ENCODE assay signal across 9 cellular contexts in the genomic region with DNA sequence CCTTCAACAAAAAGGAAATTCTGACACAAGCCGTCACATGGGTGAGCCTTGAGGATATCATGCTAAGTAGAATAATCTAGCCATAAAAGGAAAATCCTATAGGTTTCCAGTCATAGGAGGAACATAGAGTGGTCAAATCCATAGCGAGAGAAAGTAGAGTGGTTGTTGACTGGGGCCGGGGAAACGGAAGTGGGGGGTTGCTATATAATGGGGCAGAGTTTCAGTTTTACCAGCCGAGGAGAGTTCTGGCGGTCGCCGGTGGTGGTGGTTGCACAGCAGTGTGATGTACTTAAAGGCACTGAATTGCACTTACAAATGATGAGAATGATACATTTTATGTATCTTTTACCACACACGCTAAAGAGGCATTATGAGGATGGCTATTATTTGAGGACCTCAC. TPM values are rescaled to one million over a fixed set of nuclear protein-coding genes. Genes with fewer than 3 reads are reported as not detected.
DNase-seq lines count a peak whose midpoint lies in the region; ATAC-seq and TF ChIP-seq lines count a peak whose summit lies in the region.
"Had no signal": no experiment of that assay in that cellular context is flagged by ENCODE, and none has a peak within 500 bp of the region (broad histone marks: within the 10 kb centered on the region; RNA-seq: fewer than 3 reads in every experiment).

No MANE protein-coding gene starts in this region.

- H3K9me3 ChIP-seq in MM.1S (replicated peaks; ENCODE audit: insufficient read depth, low read length), result no peaks in the 10 kb centered on the region
- H3K9me3 ChIP-seq in skeletal muscle satellite cell (replicated peaks; ENCODE audit: low read length), result no peaks in the 10 kb centered on the region
- no peaks in the 10 kb centered on the region for H3K9me3 ChIP-seq in WERI-Rb-1 (ENCODE audit: severe bottlenecking)
- H3K9me3 ChIP-seq: A549 had no signal

- H3K27ac Mint-ChIP-seq in activated CD4-positive, alpha-beta T cell treated with anti-CD3 and anti-CD28 coated beads, Interleukin-2, amount 10 ng/mL, durations not matched to agents 7 days and 5 days, result no peak overlapping the region

- no peaks in the 10 kb centered on the region for H3K36me3 ChIP-seq in MM.1S (replicated peaks; ENCODE audit: insufficient read depth, low read length)
- no peaks in the 10 kb centered on the region for H3K36me3 ChIP-seq in skeletal muscle satellite cell (ENCODE audit: insufficient read depth, low read length)
- no peaks in the 10 kb centered on the region for H3K36me3 ChIP-seq in WERI-Rb-1

- H3K9me3 Mint-ChIP-seq in activated CD4-positive, alpha-beta T cell treated with anti-CD3 and anti-CD28 coated beads, Interleukin-2, amount 10 ng/mL, durations not matched to agents 7 days and 5 days, result no peaks in the 10 kb centered on the region

- no peaks in the 10 kb centered on the region for H3K9me2 ChIP-seq in MM.1S (replicated peaks; ENCODE audit: insufficient read depth, low read length)

- H3K27me3 Mint-ChIP-seq in activated CD4-positive, alpha-beta T cell treated with anti-CD3 and anti-CD28 coated beads, Interleukin-2, amount 10 ng/mL, durations not matched to agents 7 days and 5 days, result no peaks in the 10 kb centered on the region

- H3K79me2 ChIP-seq in MM.1S (ENCODE audit: low read length), result no peaks in the 10 kb centered on the region

- H3K27me3 ChIP-seq in MM.1S (replicated peaks; ENCODE audit: insufficient read depth, low read length), result no peaks in the 10 kb centered on the region
- no peaks in the 10 kb centered on the region for H3K27me3 ChIP-seq in skeletal muscle satellite cell (ENCODE audit: control insufficient read depth, insufficient read depth, low read length)
- no peaks in the 10 kb centered on the region for H3K27me3 ChIP-seq in WERI-Rb-1 (ENCODE audit: insufficient read depth, low read depth, severe bottlenecking)

- H3K4me3 ChIP-seq in MM.1S (ENCODE audit: low read length) (peak overlapping the region; percentile 62), skeletal muscle satellite cell (ENCODE audit: low read length) (peak overlapping the region; percentile 45), WERI-Rb-1 (ENCODE audit: low read depth, low read length) (no peak overlapping the region)
- H3K4me3 ChIP-seq: A549 had no signal

- no peak overlapping the region for H3K27ac ChIP-seq in MM.1S (ENCODE audit: low read length)
- H3K27ac ChIP-seq in WERI-Rb-1, result no peak overlapping the region
- H3K27ac ChIP-seq: A549 had no signal

- no peaks in the 10 kb centered on the region for H3K36me3 Mint-ChIP-seq in activated CD4-positive, alpha-beta T cell treated with anti-CD3 and anti-CD28 coated beads, Interleukin-2, amount 10 ng/mL, durations not matched to agents 7 days and 5 days (ENCODE audit: low read depth)

- CTCF ChIA-PET in activated CD4-positive, alpha-beta T cell treated with anti-CD3 and anti-CD28 coated beads, Interleukin-2, amount 10 ng/mL, durations not matched to agents 7 days and 5 days (lab: Charles Lee), result interaction anchor here (2.4 kb wide), 1 partner anchor 15 kb away, joined by 9 read pairs; no protein-coding TSS in a partner anchor

- peak; percentile 32 to 46 for DNase-seq in activated CD4-positive, alpha-beta T cell treated with anti-CD3 and anti-CD28 coated beads, Interleukin-2, amount 50 U/mL, for 48 hours
- DNase-seq in activated CD4-positive, alpha-beta T cell treated with anti-CD3 and anti-CD28 coated beads, Interleukin-2, amount 10 ng/mL, durations not matched to agents 7 days and 5 days, result no peak
- DNase-seq in MM.1S, result peak; percentile 14
- DNase-seq in WERI-Rb-1, result no peak
- DNase-seq in activated CD4-positive, CD25-positive, alpha-beta regulatory T cell (lab: John Stamatoyannopoulos, UW), result no peak
- no peak for DNase-seq in activated naive CD4-positive, alpha-beta T cell (lab: John Stamatoyannopoulos, UW)

- H3K9ac ChIP-seq in MM.1S (ENCODE audit: low read length), result no peak overlapping the region
- no peak overlapping the region for H3K9ac ChIP-seq in skeletal muscle satellite cell (ENCODE audit: low read depth, low read length)

- H3K4me1 ChIP-seq in MM.1S (ENCODE audit: low read length), result no peaks in the 10 kb centered on the region
- H3K4me1 ChIP-seq in skeletal muscle satellite cell (ENCODE audit: control insufficient read depth, insufficient read depth, low read length), result no peaks in the 10 kb centered on the region
- H3K4me1 ChIP-seq: A549 had no signal

- H3K4me2 ChIP-seq in MM.1S (ENCODE audit: low read depth, low read length), result peak overlapping the region; percentile 71
- peak overlapping the region; percentile 71 for H3K4me2 ChIP-seq in skeletal muscle satellite cell (ENCODE audit: low read length)
- H3K4me2 ChIP-seq: A549 had no signal

- TF ChIP-seq CTCF in MM.1S (IDR thresholded peaks at IDR 0.05; ENCODE audit: low read length), result no peak
- TF ChIP-seq CTCF in WERI-Rb-1 (IDR thresholded peaks at IDR 0.05; ENCODE audit: low read depth, low read length), result no peak

- 0 out of 2 replicates have a peak overlapping the region, but pooled peaks have one; percentile 33 for H2AFZ ChIP-seq in MM.1S (ENCODE audit: low read length)

- POLR2A ChIA-PET in activated CD4-positive, alpha-beta T cell treated with anti-CD3 and anti-CD28 coated beads, Interleukin-2, amount 10 ng/mL, durations not matched to agents 7 days and 5 days (lab: Charles Lee), result no interaction called here

- ATAC-seq in GM21737 (IDR thresholded peaks at IDR 0.05; ENCODE audit: unreplicated experiment), result peak; percentile 40
- ATAC-seq: A549 had no signal

- no peaks in the 10 kb centered on the region for H3F3A ChIP-seq in MM.1S (ENCODE audit: insufficient read depth, low read length)

- peaks cover 15% of the 10 kb centered on the region for H3K4me1 Mint-ChIP-seq in activated CD4-positive, alpha-beta T cell treated with anti-CD3 and anti-CD28 coated beads, Interleukin-2, amount 10 ng/mL, durations not matched to agents 7 days and 5 days

- H4K20me1 ChIP-seq in MM.1S (ENCODE audit: insufficient read depth, low read length), result no peaks in the 10 kb centered on the region

- H3K4me3 Mint-ChIP-seq in activated CD4-positive, alpha-beta T cell treated with anti-CD3 and anti-CD28 coated beads, Interleukin-2, amount 10 ng/mL, durations not matched to agents 7 days and 5 days, result no peak overlapping the region

RNA-seq across cellular contexts. Expression of a gene that starts 4.9 kb away (rescaled TPM):
- not detected for total RNA-seq in activated CD4-positive, alpha-beta T cell treated with anti-CD3 and anti-CD28 coated beads, Interleukin-2, amount 10 ng/mL, durations not matched to agents 7 days and 5 days
- total RNA-seq in skeletal muscle satellite cell (2012; rRNA removed), result not detected in 2 replicates

RNA-seq across cellular contexts. Expression of a gene that starts 30.0 kb away (rescaled TPM):
- 1 to 10 TPM; 6.7 to 7.4 TPM for total RNA-seq in activated CD4-positive, alpha-beta T cell treated with anti-CD3 and anti-CD28 coated beads, Interleukin-2, amount 10 ng/mL, durations not matched to agents 7 days and 5 days
- not detected in 2 replicates for total RNA-seq in skeletal muscle satellite cell (2012; rRNA removed)

Comparison
In these comparisons a context has a peak if more than half of its experiments do, and no peak if none do; other contexts are left out.
1. DNase-seq: peak in activated CD4-positive, alpha-beta T cell treated with anti-CD3 and anti-CD28 coated beads, Interleukin-2, amount 50 U/mL, for 48 hours (2 of 2) and MM.1S (single experiment); none in activated CD4-positive, alpha-beta T cell treated with anti-CD3 and anti-CD28 coated beads, Interleukin-2, amount 10 ng/mL, durations not matched to agents 7 days and 5 days (single experiment), WERI-Rb-1 (single experiment), activated CD4-positive, CD25-positive, alpha-beta regulatory T cell (0 of 4) and activated naive CD4-positive, alpha-beta T cell (0 of 4).